In genomic region chr19:14487370-14488125, GRCh38 we compare ENCODE assay signal across 1 cellular context.
TF ChIP-seq lines count a peak whose summit lies in the region.

No MANE protein-coding gene starts in this region.

TF ChIP-seq in IMR-90, 13 proteins besides CTCF, POLR2A, EP300 and RAD21 (continued from another document):
- no peak for TF ChIP-seq CEBPB (IDR thresholded peaks at IDR 0.05; ENCODE audit: low read depth, low read length)
- no peak for TF ChIP-seq SMC3 (IDR thresholded peaks at IDR 0.05; ENCODE audit: low read depth, low read length)
- TF ChIP-seq NFE2L2 (IDR thresholded peaks at IDR 0.05; ENCODE audit: low read depth, low read length) = no peak
